In the genomic region with DNA sequence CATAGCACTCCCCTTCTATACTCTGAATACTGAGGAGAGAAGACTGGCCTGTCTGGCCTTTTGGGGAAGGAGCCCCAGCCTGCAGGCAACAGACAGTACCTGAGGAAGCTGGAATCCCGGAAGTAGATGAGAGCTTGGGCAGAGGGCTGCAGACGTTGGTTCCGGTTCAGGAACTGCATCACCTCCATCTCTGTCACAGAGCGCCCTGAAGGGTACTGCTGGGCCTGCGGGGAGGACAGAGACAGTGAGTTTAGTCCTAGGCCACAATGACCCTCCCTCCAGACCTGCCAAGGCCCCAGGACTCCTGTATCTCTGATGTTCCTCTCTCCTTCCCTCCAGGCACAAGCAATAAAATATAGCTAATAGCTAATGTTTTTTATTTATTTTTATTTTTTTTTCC, we compare ENCODE assay signal across 32 cellular contexts. TPM values are rescaled to one million over a fixed set of nuclear protein-coding genes. Genes with fewer than 3 reads are reported as not detected.
"Had no signal": no experiment of that assay in that cellular context is flagged by ENCODE, and none has a peak within 500 bp of the region (broad histone marks: within the 10 kb centered on the region; RNA-seq: fewer than 3 reads in every experiment).

No MANE protein-coding gene starts in this region.

- H3K27ac Mint-ChIP-seq: activated CD4-positive, alpha-beta memory T cell treated with anti-CD3 and anti-CD28 coated beads for 36 hours; activated CD4-positive, alpha-beta T cell treated with anti-CD3 and anti-CD28 coated beads, Interleukin-2, amount 10 ng/mL, durations not matched to agents 24 days and 14 days; activated CD8-positive, alpha-beta memory T cell treated with anti-CD3 and anti-CD28 coated beads, Interleukin-2, amount 10 ng/mL, durations not matched to agents 7 days and 5 days; activated CD8-positive, alpha-beta T cell treated with anti-CD3 and anti-CD28 coated beads, Interleukin-2, amount 10 ng/mL, durations not matched to agents 7 days and 5 days; activated naive CD8-positive, alpha-beta T cell treated with anti-CD3 and anti-CD28 coated beads, Interleukin-2, amount 10 ng/mL, durations not matched to agents 7 days and 5 days; activated T-helper 2 cell treated with anti-CD3 and anti-CD28 coated beads, Interferon-gamma antibody, Interleukin-2, Interleukin-4, amounts not matched to agents 10 μg/mL and 5 μg/mL and 100 μg/mL, durations not matched to agents 14 hours and 24 hours and 36 hours; brain; endodermal cell had no signal

- H3K9me3 Mint-ChIP-seq: activated CD4-positive, alpha-beta memory T cell treated with anti-CD3 and anti-CD28 coated beads for 36 hours; activated CD4-positive, alpha-beta T cell treated with anti-CD3 and anti-CD28 coated beads, Interleukin-2, amount 10 ng/mL, durations not matched to agents 24 days and 14 days; activated naive CD4-positive, alpha-beta T cell treated with anti-CD3 and anti-CD28 coated beads, Interleukin-2, amount 50 U/mL, for 24 hours; activated naive CD8-positive, alpha-beta T cell treated with anti-CD3 and anti-CD28 coated beads, Interleukin-2, amount 10 ng/mL, durations not matched to agents 7 days and 5 days; activated T-cell treated with anti-CD3 and anti-CD28 coated beads, Interleukin-2, amount 50 U/mL, for 4 hours; activated T-helper 2 cell treated with anti-CD3 and anti-CD28 coated beads, Interferon-gamma antibody, Interleukin-2, Interleukin-4, amounts not matched to agents 10 μg/mL and 5 μg/mL and 100 μg/mL, durations not matched to agents 14 hours and 24 hours and 36 hours; brain; central memory CD8-positive, alpha-beta T cell; endodermal cell had no signal

- H3K27ac ChIP-seq: ascending aorta, breast epithelium, cardiac muscle cell, coronary artery, dorsolateral prefrontal cortex, esophagus muscularis mucosa, gastroesophageal sphincter, heart right ventricle had no signal

- DNase-seq: activated CD4-positive, alpha-beta memory T cell treated with anti-CD3 and anti-CD28 coated beads for 36 hours; activated CD4-positive, alpha-beta T cell treated with anti-CD3 and anti-CD28 coated beads for 36 hours; activated CD4-positive, alpha-beta T cell treated with anti-CD3 and anti-CD28 coated beads, Interleukin-2, amount 10 ng/mL, durations not matched to agents 24 days and 14 days; activated CD4-positive, CD25-positive, alpha-beta regulatory T cell; activated CD4-positive, CD25-positive, alpha-beta regulatory T cell treated with anti-CD3 and anti-CD28 coated beads, Interleukin-2, amount 50 U/mL, for 72 hours; activated CD8-positive, alpha-beta memory T cell treated with anti-CD3 and anti-CD28 coated beads, Interleukin-2, amount 10 ng/mL, durations not matched to agents 7 days and 5 days; activated CD8-positive, alpha-beta memory T cell treated with anti-CD3 and anti-CD28 coated beads, Interleukin-2, amount 50 U/mL, for 4 hours; activated CD8-positive, alpha-beta T cell treated with anti-CD3 and anti-CD28 coated beads, Interleukin-2, amount 10 ng/mL, durations not matched to agents 7 days and 5 days; activated gamma-delta T cell treated with Interleukin-2 at 50 U/mL for 16 hours; activated naive CD4-positive, alpha-beta T cell treated with Interleukin-2 at 50 U/mL for 16 hours; activated naive CD8-positive, alpha-beta T cell treated with anti-CD3 and anti-CD28 coated beads, Interleukin-2, amount 10 ng/mL, durations not matched to agents 7 days and 5 days; activated T-cell treated with anti-CD3 and anti-CD28 coated beads, Interleukin-2, amount 50 U/mL, for 4 hours; dorsolateral prefrontal cortex; effector memory CD4-positive, alpha-beta T cell; endodermal cell; erythroblast; foreskin melanocyte; heart right ventricle; T-helper 2 cell had no signal

- H3K4me3 ChIP-seq: ascending aorta, breast epithelium, cardiac muscle cell, coronary artery, dorsolateral prefrontal cortex, esophagus muscularis mucosa, gastroesophageal sphincter, heart right ventricle had no signal

- H3K27me3 Mint-ChIP-seq: activated CD4-positive, alpha-beta memory T cell treated with anti-CD3 and anti-CD28 coated beads for 36 hours; activated CD4-positive, alpha-beta T cell treated with anti-CD3 and anti-CD28 coated beads for 36 hours; activated CD4-positive, alpha-beta T cell treated with anti-CD3 and anti-CD28 coated beads, Interleukin-2, amount 10 ng/mL, durations not matched to agents 24 days and 14 days; activated CD8-positive, alpha-beta memory T cell treated with anti-CD3 and anti-CD28 coated beads, Interleukin-2, amount 10 ng/mL, durations not matched to agents 7 days and 5 days; activated naive CD4-positive, alpha-beta T cell treated with anti-CD3 and anti-CD28 coated beads, Interleukin-2, amount 50 U/mL, for 24 hours; activated naive CD8-positive, alpha-beta T cell treated with anti-CD3 and anti-CD28 coated beads, Interleukin-2, amount 10 ng/mL, durations not matched to agents 7 days and 5 days; brain; central memory CD8-positive, alpha-beta T cell; dendritic cell treated with granulocyte-macrophage colony-stimulating factor and Interleukin-4, amounts not matched to agents 40 ng/mL and 50 ng/mL, for 4 days had no signal

- H3K27me3 ChIP-seq: ascending aorta, breast epithelium, cardiac muscle cell, dorsolateral prefrontal cortex, esophagus muscularis mucosa, gastroesophageal sphincter, heart right ventricle had no signal

- H3K4me1 ChIP-seq: ascending aorta, breast epithelium, esophagus muscularis mucosa, gastroesophageal sphincter, heart right ventricle had no signal

- ATAC-seq: activated CD4-positive, alpha-beta T cell treated with anti-CD3 and anti-CD28 coated beads for 36 hours; activated CD8-positive, alpha-beta memory T cell treated with anti-CD3 and anti-CD28 coated beads, Interleukin-2, amount 10 ng/mL, durations not matched to agents 7 days and 5 days; activated CD8-positive, alpha-beta T cell treated with anti-CD3 and anti-CD28 coated beads, Interleukin-2, amount 10 ng/mL, durations not matched to agents 7 days and 5 days; activated T-cell treated with anti-CD3 and anti-CD28 coated beads, Interleukin-2, amount 50 U/mL, for 4 hours; gastroesophageal sphincter; heart right ventricle had no signal

- H3K4me1 Mint-ChIP-seq: activated CD4-positive, alpha-beta T cell treated with anti-CD3 and anti-CD28 coated beads for 36 hours; activated naive CD4-positive, alpha-beta T cell treated with anti-CD3 and anti-CD28 coated beads, Interleukin-2, amount 50 U/mL, for 24 hours; brain had no signal

- H3K9me3 ChIP-seq: ascending aorta, breast epithelium, esophagus muscularis mucosa, gastroesophageal sphincter, heart right ventricle had no signal

- H3K4me3 Mint-ChIP-seq: activated CD4-positive, alpha-beta memory T cell treated with anti-CD3 and anti-CD28 coated beads for 36 hours; activated CD4-positive, alpha-beta T cell treated with anti-CD3 and anti-CD28 coated beads for 36 hours; activated CD4-positive, alpha-beta T cell treated with anti-CD3 and anti-CD28 coated beads, Interleukin-2, amount 10 ng/mL, durations not matched to agents 24 days and 14 days; activated CD8-positive, alpha-beta memory T cell treated with anti-CD3 and anti-CD28 coated beads, Interleukin-2, amount 10 ng/mL, durations not matched to agents 7 days and 5 days; activated CD8-positive, alpha-beta T cell treated with anti-CD3 and anti-CD28 coated beads, Interleukin-2, amount 10 ng/mL, durations not matched to agents 7 days and 5 days; activated naive CD4-positive, alpha-beta T cell treated with anti-CD3 and anti-CD28 coated beads, Interleukin-2, amount 50 U/mL, for 24 hours; activated naive CD8-positive, alpha-beta T cell treated with anti-CD3 and anti-CD28 coated beads, Interleukin-2, amount 10 ng/mL, durations not matched to agents 7 days and 5 days; activated T-cell treated with anti-CD3 and anti-CD28 coated beads, Interleukin-2, amount 50 U/mL, for 4 hours; brain; central memory CD8-positive, alpha-beta T cell; dendritic cell treated with granulocyte-macrophage colony-stimulating factor and Interleukin-4, amounts not matched to agents 40 ng/mL and 50 ng/mL, for 4 days; endodermal cell had no signal

RNA-seq across cellular contexts. Expression of gene KLHL33, which starts 51.1 kb away (rescaled TPM):
- total RNA-seq: activated T-helper 2 cell treated with anti-CD3 and anti-CD28 coated beads, Interferon-gamma antibody, Interleukin-2, Interleukin-4, amounts not matched to agents 10 μg/mL and 5 μg/mL and 100 μg/mL, durations not matched to agents 14 hours and 24 hours and 36 hours; ascending aorta; cardiac muscle cell; glomerular endothelial cell; T-helper 1 cell treated with Interleukin-12 subunit alpha and Interleukin-12 subunit beta and Interleukin-4 antibody, amounts not matched to agents 30 ng/mL and 1 ng/mL, for 36 hours had no signal
- polyA plus RNA-seq: cardiac muscle cell had no signal
